8 cellular contexts compared by ENCODE assay signal in genomic region chr2:174039551-174040416, GRCh38.
DNase-seq lines count a peak whose midpoint lies in the region; ATAC-seq and TF ChIP-seq lines count a peak whose summit lies in the region.

No MANE protein-coding gene starts in this region.

- H3K4me3 ChIP-seq in right cardiac atrium (ENCODE audit: low read length): no peak overlapping the region

- peak; percentile 78 for TF ChIP-seq CTCF in GM12874 (IDR thresholded peaks at IDR 0.05; ENCODE audit: insufficient read depth, low read depth, low read length)

- no peaks in the 10 kb centered on the region for H3K9me3 ChIP-seq in right cardiac atrium (ENCODE audit: control insufficient read depth, low read length)

- DNase-seq in NCI-H1048 (lab: John Stamatoyannopoulos, UW): peak; percentile 48
- DNase-seq in T-helper 1 cell: peak; percentile 46 to 90 (median 69)
- peak in 49 of 56 donors; percentile 4 to 81 (median 41) for DNase-seq in amygdala (lab: John Stamatoyannopoulos, UW)
- peak; percentile 91 to 96 (median 92) for DNase-seq in right cardiac atrium
- DNase-seq in retina: peak; percentile 88
- no peak for DNase-seq in cortex of kidney (lab: John Stamatoyannopoulos, UW)

- ATAC-seq in HG02588 (IDR thresholded peaks at IDR 0.05; ENCODE audit: unreplicated experiment) (peak; percentile 87), right cardiac atrium (peak; percentile 92 to 95)

- peaks cover 6% of the 10 kb centered on the region for H3K4me1 ChIP-seq in right cardiac atrium (ENCODE audit: control insufficient read depth, insufficient read depth, low read length)

- no peaks in the 10 kb centered on the region for H3K27me3 ChIP-seq in right cardiac atrium (ENCODE audit: control insufficient read depth, insufficient read depth)

- H3K27ac ChIP-seq in right cardiac atrium (ENCODE audit: low read length): peak overlapping the region; percentile 75

- 19% methylated on average over 16 of the region's 16 CpGs for WGBS in right cardiac atrium

- intact Hi-C loops in right cardiac atrium (cut with DNase I): loop anchor here in 2 of 4 donors (10.0 kb wide), 2 partner anchors 55 to 75 kb away; partner anchors contain the start of gene SP3 (in 1 of the 2)
